In the genomic region with DNA sequence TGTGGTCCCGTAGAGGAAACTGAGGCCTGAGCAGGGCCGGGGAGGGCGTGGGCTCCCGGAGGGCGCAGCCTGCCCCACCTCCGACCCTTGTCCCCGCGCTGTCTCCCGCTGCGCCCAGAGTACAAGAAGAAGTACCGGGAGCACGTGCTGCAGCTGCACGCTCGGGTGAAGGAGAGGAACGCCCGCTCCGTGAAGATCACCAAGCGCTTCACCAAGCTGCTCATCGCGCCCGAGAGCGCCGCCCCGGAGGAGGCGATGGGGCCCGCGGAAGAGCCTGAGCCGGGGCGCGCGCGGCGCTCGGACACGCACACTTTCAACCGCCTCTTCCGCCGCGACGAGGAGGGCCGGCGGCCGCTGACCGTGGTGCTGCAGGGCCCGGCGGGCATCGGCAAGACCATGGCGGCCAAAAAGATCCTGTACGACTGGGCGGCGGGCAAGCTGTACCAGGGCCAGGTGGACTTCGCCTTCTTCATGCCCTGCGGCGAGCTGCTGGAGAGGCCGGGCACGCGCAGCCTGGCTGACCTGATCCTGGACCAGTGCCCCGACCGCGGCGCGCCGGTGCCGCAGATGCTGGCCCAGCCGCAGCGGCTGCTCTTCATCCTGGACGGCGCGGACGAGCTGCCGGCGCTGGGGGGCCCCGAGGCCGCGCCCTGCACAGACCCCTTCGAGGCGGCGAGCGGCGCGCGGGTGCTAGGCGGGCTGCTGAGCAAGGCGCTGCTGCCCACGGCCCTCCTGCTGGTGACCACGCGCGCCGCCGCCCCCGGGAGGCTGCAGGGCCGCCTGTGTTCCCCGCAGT, we compare ENCODE assay signal across 9 cellular contexts. TPM values are rescaled to one million over a fixed set of nuclear protein-coding genes. Genes with fewer than 3 reads are reported as not detected.
DNase-seq lines count a peak whose midpoint lies in the region; ATAC-seq lines count a peak whose summit lies in the region.
"Had no signal": no experiment of that assay in that cellular context is flagged by ENCODE, and none has a peak within 500 bp of the region (broad histone marks: within the 10 kb centered on the region; RNA-seq: fewer than 3 reads in every experiment).

No MANE protein-coding gene starts in this region.

- H3K9me3 Mint-ChIP-seq in activated T-cell treated with anti-CD3 and anti-CD28 coated beads, Interleukin-2, amount 50 U/mL, for 24 hours, result peaks cover 10% of the 10 kb centered on the region

- DNase-seq in activated CD4-positive, CD25-positive, alpha-beta regulatory T cell (lab: John Stamatoyannopoulos, UW), result no peak
- DNase-seq in activated T-cell treated with anti-CD3 and anti-CD28 coated beads, Interleukin-2, amount 50 U/mL, for 24 hours, result peak; percentile 66
- DNase-seq in left cardiac atrium, result no peak
- peak; percentile 61 for DNase-seq in stimulated activated CD8-positive, alpha-beta memory T cell treated with anti-CD3 and anti-CD28 coated beads, Interleukin-4, amount 100 ng/mL, for 48 hours
- no peak for DNase-seq in LoVo (ENCODE audit: low spot score)

- H3K4me3 Mint-ChIP-seq in activated T-cell treated with anti-CD3 and anti-CD28 coated beads, Interleukin-2, amount 50 U/mL, for 24 hours, result peak overlapping the region; percentile 67

- no peak overlapping the region for H3K27ac Mint-ChIP-seq in activated T-cell treated with anti-CD3 and anti-CD28 coated beads, Interleukin-2, amount 50 U/mL, for 24 hours

- ATAC-seq in activated CD4-positive, CD25-positive, alpha-beta regulatory T cell treated with anti-CD3 and anti-CD28 coated beads, Interleukin-2, amount 50 U/mL, for 24 hours, result peak; percentile 27 to 55
- ATAC-seq in left cardiac atrium, result peak; percentile 35 to 65
- no peak for ATAC-seq in GM18909 (IDR thresholded peaks at IDR 0.05; ENCODE audit: poor library complexity, unreplicated experiment)
- no peak for ATAC-seq in HG02938 (IDR thresholded peaks at IDR 0.05; ENCODE audit: unreplicated experiment)

- H3K27me3 Mint-ChIP-seq in activated T-cell treated with anti-CD3 and anti-CD28 coated beads, Interleukin-2, amount 50 U/mL, for 24 hours, result peaks cover 31% of the 10 kb centered on the region

- H3K36me3 Mint-ChIP-seq in activated T-cell treated with anti-CD3 and anti-CD28 coated beads, Interleukin-2, amount 50 U/mL, for 24 hours (ENCODE audit: low read depth), result no peaks in the 10 kb centered on the region

- intact Hi-C loops in left cardiac atrium (cut with DNase I), result no loop called here

- peaks cover 48% of the 10 kb centered on the region for H3K4me1 Mint-ChIP-seq in activated T-cell treated with anti-CD3 and anti-CD28 coated beads, Interleukin-2, amount 50 U/mL, for 24 hours (ENCODE audit: low read depth)

RNA-seq across cellular contexts. Expression of a gene that starts 2.0 kb away (rescaled TPM):
- total RNA-seq in left cardiac atrium, result under 1 TPM; 0.16 to 0.62 TPM
- total RNA-seq: SJSA1 had no signal

RNA-seq across cellular contexts. Expression of a gene that starts 8.8 kb away (rescaled TPM):
- total RNA-seq in left cardiac atrium, result 10 to 100 TPM; 10.8 to 15.8 TPM

RNA-seq across cellular contexts. Expression of a gene that starts 19.2 kb away (rescaled TPM):
- not detected for total RNA-seq in left cardiac atrium
- total RNA-seq: SJSA1 had no signal

RNA-seq across cellular contexts. Expression of a gene that starts 27.5 kb away (rescaled TPM):
- 100 to 1,000 TPM; 420 to 494 TPM for total RNA-seq in left cardiac atrium

RNA-seq across cellular contexts. Expression of a gene that starts 33.7 kb away (rescaled TPM):
- total RNA-seq in left cardiac atrium, result 100 to 1,000 TPM; 151 to 215 TPM

Comparison
In these comparisons a context has a peak if more than half of its experiments do, and no peak if none do; other contexts are left out.
1. ATAC-seq: peak in activated CD4-positive, CD25-positive, alpha-beta regulatory T cell treated with anti-CD3 and anti-CD28 coated beads, Interleukin-2, amount 50 U/mL, for 24 hours (2 of 2) and left cardiac atrium (2 of 2); none in GM18909 (single experiment) and HG02938 (single experiment).
2. DNase-seq: peak in activated T-cell treated with anti-CD3 and anti-CD28 coated beads, Interleukin-2, amount 50 U/mL, for 24 hours (single experiment) and stimulated activated CD8-positive, alpha-beta memory T cell treated with anti-CD3 and anti-CD28 coated beads, Interleukin-4, amount 100 ng/mL, for 48 hours (single experiment); none in activated CD4-positive, CD25-positive, alpha-beta regulatory T cell (0 of 4), left cardiac atrium (single experiment) and LoVo (single experiment).